10 cellular contexts compared by ENCODE assay signal in the genomic region with DNA sequence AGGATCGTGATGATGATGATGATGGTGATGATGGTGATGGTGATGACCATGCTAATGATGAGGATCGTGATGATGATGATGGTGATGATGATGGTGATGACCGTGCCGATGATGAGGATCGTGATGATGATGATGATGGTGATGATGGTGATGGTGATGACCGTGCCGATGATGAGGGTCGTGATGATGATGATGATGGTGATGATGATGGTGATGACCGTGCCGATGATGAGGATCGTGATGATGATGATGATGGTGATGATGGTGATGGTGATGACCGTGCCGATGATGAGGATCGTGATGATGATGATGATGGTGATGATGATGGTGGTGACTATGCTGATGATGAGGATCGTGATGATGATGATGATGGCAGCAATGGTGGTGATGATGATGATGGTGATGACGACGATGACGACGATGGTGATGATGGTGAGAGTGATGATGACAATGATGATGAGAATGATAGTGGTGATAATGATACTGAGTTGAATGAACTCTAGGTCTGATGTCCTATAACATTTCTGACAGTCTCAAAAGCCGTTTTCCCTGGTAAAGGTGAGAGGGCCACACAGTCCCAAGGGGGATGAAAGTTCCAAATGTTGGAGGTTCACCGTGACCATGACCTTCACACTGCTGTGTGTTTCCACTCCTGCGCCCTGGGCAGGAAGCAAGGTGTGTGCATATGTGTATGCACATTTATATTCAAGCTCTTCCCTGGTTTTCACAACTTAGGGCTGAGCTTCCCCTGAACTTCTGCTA. TPM values are rescaled to one million over a fixed set of nuclear protein-coding genes. Genes with fewer than 3 reads are reported as not detected.
DNase-seq lines count a peak whose midpoint lies in the region; ATAC-seq, FAIRE-seq and TF ChIP-seq lines count a peak whose summit lies in the region.
"Not testable (repeated sequence)": the region's sequence is repeated elsewhere in the genome, so short reads cannot be mapped to it uniquely, and the experiment has no call there.
"Had no signal": no experiment of that assay in that cellular context is flagged by ENCODE, and none has a peak within 500 bp of the region (broad histone marks: within the 10 kb centered on the region; RNA-seq: fewer than 3 reads in every experiment).

No MANE protein-coding gene starts in this region.

- TF ChIP-seq CTCF in AG04450 (IDR thresholded peaks at IDR 0.05; ENCODE audit: low read depth, low read length); Peyer's patch (IDR thresholded peaks at IDR 0.05); cardiac muscle cell (IDR thresholded peaks at IDR 0.05; ENCODE audit: low read depth, low read length); gastrocnemius medialis (IDR thresholded peaks at IDR 0.05 in 4 of 5, conservative IDR thresholded peaks at IDR 0.05 in 1 of 5); thyroid gland (IDR thresholded peaks at IDR 0.05): not testable (repeated sequence)

- H3K27me3 ChIP-seq in AG04450 (ENCODE audit: control insufficient read depth, insufficient read depth, low read length); Peyer's patch; cardiac muscle cell; layer of hippocampus (ENCODE audit: control insufficient read depth, insufficient read depth, low read length); gastrocnemius medialis; thyroid gland: not testable (repeated sequence)

- H3K27ac ChIP-seq in AG04450 (ENCODE audit: low read depth, low read length) (peak overlapping the region; percentile 11), Peyer's patch (peak overlapping the region in 3 of 4 donors; percentile 74 to 88 (median 83)), cardiac muscle cell (peak overlapping the region; percentile 65), layer of hippocampus (ENCODE audit: low read depth, low read length) (peak overlapping the region; percentile 21), gastrocnemius medialis (peak overlapping the region; percentile 91 to 100 (median 98)), thyroid gland (peak overlapping the region in 2 of 3 donors; percentile 95 to 98)

- POLR2A ChIA-PET in AG04450 (lab: Yijun Ruan, JAX), result not testable (repeated sequence)

- not testable (repeated sequence) for DNase-seq in AG04450 (ENCODE audit: low read depth, low spot score); Peyer's patch; cardiac muscle cell (ENCODE audit: low read depth in 1 of 2, low spot score in 1 of 2); gastrocnemius medialis; thyroid gland

- not testable (repeated sequence) for H3K4me1 ChIP-seq in Peyer's patch
- peaks cover 39% of the 10 kb centered on the region for H3K4me1 ChIP-seq in cardiac muscle cell (ENCODE audit: low read depth)
- H3K4me1 ChIP-seq in gastrocnemius medialis, result peaks cover 89 to 90% of the 10 kb centered on the region in 2 donors
- H3K4me1 ChIP-seq in thyroid gland, result peaks cover 33 to 61% of the 10 kb centered on the region in 2 donors

- ATAC-seq in gastrocnemius medialis, result not testable (repeated sequence)

- intact Hi-C loops in gastrocnemius medialis (cut with DNase I; ENCODE audit: low total_unique reads); thyroid gland (cut with DNase I): not testable (repeated sequence)

- not testable (repeated sequence) for H3K9me3 ChIP-seq in AG04450 (ENCODE audit: control insufficient read depth, insufficient read depth, low read length); Peyer's patch; cardiac muscle cell (ENCODE audit: low read depth); gastrocnemius medialis; thyroid gland

- not testable (repeated sequence) for TF ChIP-seq POLR2A in Peyer's patch (IDR thresholded peaks at IDR 0.05); gastrocnemius medialis (IDR thresholded peaks at IDR 0.05); thyroid gland (IDR thresholded peaks at IDR 0.05)

- in situ Hi-C loops in gastrocnemius medialis (cut with MboI; ENCODE audit: low sequenced_read_pairs in 4 of 4), result not testable (repeated sequence)

- H3K36me3 ChIP-seq in Peyer's patch, cardiac muscle cell, gastrocnemius medialis, thyroid gland: not testable (repeated sequence)

- peak; percentile 83 for FAIRE-seq in colon (lab: Jason Lieb, UNC)

- not testable (repeated sequence) for H3K4me3 ChIP-seq in AG04450 (ENCODE audit: low read depth, low read length); Peyer's patch; cardiac muscle cell; thyroid gland (replicated peaks in 1 of 3)
- H3K4me3 ChIP-seq in gastrocnemius medialis, result peak overlapping the region in 1 of 4 donors; percentile 14

- CTCF ChIA-PET in AG04450 (lab: Charles Lee), result interaction anchor here (0.8 to 1.8 kb wide), 2 partner anchors 42 kb away, joined by 5 to 6 read pairs; no protein-coding TSS in a partner anchor

- 93 to 95% methylated on average over 22 of the region's 22 CpGs for WGBS in thyroid gland, 2 donors

RNA-seq across cellular contexts. Expression of a gene that starts 30.3 kb away (rescaled TPM):
- 0.05 TPM in 2 replicates for polyA plus RNA-seq in AG04450 (2011; rRNA removed)
- 0.09 and 0.14 TPM in 2 replicates for polyA minus RNA-seq in AG04450 (2011; rRNA and poly(A)+ RNA removed)
- 1 to 10 TPM in 1 of 4 donors, under 1 TPM in 3; 0.35 to 1.7 (median 0.63) TPM for total RNA-seq in Peyer's patch
- total RNA-seq in cardiac muscle cell, result 46.1 and 51.1 TPM in 2 replicates
- 45.9 and 56.4 TPM in 2 replicates for polyA plus RNA-seq in cardiac muscle cell
- total RNA-seq in gastrocnemius medialis, result 100 to 1,000 TPM; 184 to 519 (median 364) TPM
- total RNA-seq in thyroid gland, result 1 to 10 TPM in 1 of 4 donors, under 1 TPM in 3; 0.67 to 1.1 (median 0.84) TPM
- total RNA-seq: CD4-positive, CD25-positive, alpha-beta regulatory T cell; H7; HT-29 had no signal
- polyA plus RNA-seq: CD4-positive, CD25-positive, alpha-beta regulatory T cell had no signal

Comparison
In these comparisons a context has a peak if more than half of its experiments do, and no peak if none do; other contexts are left out.
1. H3K27ac ChIP-seq: peak in every context shown above with its lines; median percentile 98 in gastrocnemius medialis; 96 in thyroid gland; 83 in Peyer's patch; 65 in cardiac muscle cell; 21 in layer of hippocampus; 11 in AG04450.
2. RNA of a gene that starts 30.3 kb away (total RNA-seq): 184 to 519 TPM in gastrocnemius medialis and 46.1 to 51.1 TPM in cardiac muscle cell; 0.67 to 1.1 TPM in thyroid gland and 0.35 to 1.7 TPM in Peyer's patch; every median in the first group is over 10 times any median in the second.